Comparison of ENCODE assay signal across 10 cellular contexts in the genomic region with DNA sequence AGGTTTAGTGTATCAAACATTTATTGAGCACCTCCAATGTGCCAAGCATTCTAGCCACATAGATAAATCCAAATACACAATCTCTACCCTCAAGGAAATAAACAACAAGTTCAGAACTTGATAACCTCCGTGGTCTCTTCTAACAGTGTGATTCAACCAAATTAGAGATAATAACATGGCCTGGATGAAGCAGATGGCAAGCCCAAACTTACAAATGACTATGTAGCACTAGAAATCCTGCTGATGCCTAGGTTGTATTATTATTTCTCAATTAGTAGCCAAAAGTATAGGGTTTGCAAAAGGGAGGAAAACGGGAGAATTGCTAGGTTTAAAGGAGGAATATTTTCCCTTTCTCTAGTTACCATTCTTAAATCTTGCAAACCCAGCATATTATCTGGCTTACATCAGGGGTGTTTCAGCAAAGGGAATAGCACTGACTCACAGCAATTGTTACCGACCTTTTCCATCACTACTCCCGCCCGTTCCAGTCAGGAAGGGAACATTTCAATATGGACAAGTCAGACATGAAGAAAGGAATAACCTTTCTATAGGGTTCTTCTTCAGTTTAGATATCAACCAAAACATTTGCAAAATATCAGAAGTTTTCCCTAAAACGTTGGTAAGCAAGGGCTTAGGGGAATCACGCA. TPM values are rescaled to one million over a fixed set of nuclear protein-coding genes. Genes with fewer than 3 reads are reported as not detected.
DNase-seq lines count a peak whose midpoint lies in the region; ATAC-seq, FAIRE-seq and TF ChIP-seq lines count a peak whose summit lies in the region.
"Had no signal": no experiment of that assay in that cellular context is flagged by ENCODE, and none has a peak within 500 bp of the region (broad histone marks: within the 10 kb centered on the region; RNA-seq: fewer than 3 reads in every experiment).

No MANE protein-coding gene starts in this region.

- POLR2A ChIA-PET in HepG2 (lab: Yijun Ruan, JAX) = no interaction called here

- H4K20me1 ChIP-seq in smooth muscle cell (ENCODE audit: low read depth) = no peaks in the 10 kb centered on the region
- no peaks in the 10 kb centered on the region for H4K20me1 ChIP-seq in HepG2 (ENCODE audit: insufficient read depth, low read length)

- ATAC-seq in right cardiac atrium = peak in 1 of 2 donors; percentile 45
- no peak for ATAC-seq in HepG2
- no peak for ATAC-seq in GM21717 (IDR thresholded peaks at IDR 0.05; ENCODE audit: unreplicated experiment)
- ATAC-seq in HG03460 (IDR thresholded peaks at IDR 0.05; ENCODE audit: unreplicated experiment) = no peak
- ATAC-seq: right lobe of liver had no signal

- H3K79me2 ChIP-seq in smooth muscle cell (ENCODE audit: low read depth) = peaks cover 8% of the 10 kb centered on the region
- no peaks in the 10 kb centered on the region for H3K79me2 ChIP-seq in HepG2 (ENCODE audit: insufficient read depth, low read length)

- H3K4me1 ChIP-seq in adipocyte (ENCODE audit: control insufficient read depth, insufficient read depth, low read length) = peaks cover 37% of the 10 kb centered on the region
- H3K4me1 ChIP-seq in right cardiac atrium (ENCODE audit: control insufficient read depth, insufficient read depth, low read length) = no peaks in the 10 kb centered on the region
- peaks cover 11% of the 10 kb centered on the region for H3K4me1 ChIP-seq in smooth muscle cell (ENCODE audit: low read depth)
- H3K4me1 ChIP-seq in HepG2 (ENCODE audit: insufficient read depth, low read length) = no peaks in the 10 kb centered on the region

- CTCF ChIA-PET in HepG2 (lab: Yijun Ruan, JAX; ENCODE audit: low intra/inter-chr PET ratio, low total read pairs) = no interaction called here

- H3K4me2 ChIP-seq in smooth muscle cell (peak overlapping the region; percentile 98), HepG2 (ENCODE audit: low read depth, low read length) (no peak overlapping the region)

- FAIRE-seq in H54 (lab: Jason Lieb, UNC) = peak; percentile 36
- no peak for FAIRE-seq in HepG2 (lab: Jason Lieb, UNC)

- H3K9me3 ChIP-seq in adipocyte (ENCODE audit: control insufficient read depth, low read length) = no peaks in the 10 kb centered on the region
- no peaks in the 10 kb centered on the region for H3K9me3 ChIP-seq in right cardiac atrium (ENCODE audit: control insufficient read depth, low read length)
- no peaks in the 10 kb centered on the region for H3K9me3 ChIP-seq in smooth muscle cell (replicated peaks; ENCODE audit: low read depth)
- H3K9me3 ChIP-seq in HepG2 (ENCODE audit: low read length) = no peaks in the 10 kb centered on the region
- H3K9me3 ChIP-seq: right lobe of liver had no signal

- TF ChIP-seq RAD21 in HepG2 (CRISPR knock-in tag; IDR thresholded peaks at IDR 0.05) = no peak

- H3F3A ChIP-seq in smooth muscle cell (ENCODE audit: low read depth) = no peaks in the 10 kb centered on the region

- H3K9ac ChIP-seq in adipocyte (ENCODE audit: low read length) = no peak overlapping the region
- H3K9ac ChIP-seq in smooth muscle cell (ENCODE audit: low read depth) = no peak overlapping the region
- H3K9ac ChIP-seq in HepG2 (ENCODE audit: insufficient read depth, low read depth, low read length) = no peak overlapping the region

- no peak for TF ChIP-seq EP300 in HepG2 (IDR thresholded peaks at IDR 0.05; ENCODE audit: low read depth in 2 of 2, low read length in 2 of 2)
- TF ChIP-seq EP300 in HepG2 (CRISPR knock-in tag; IDR thresholded peaks at IDR 0.05; ENCODE audit: borderline replicate concordance) = no peak

- in situ Hi-C loops in HepG2 (cut with HindIII; ENCODE audit: extremely low pct_ligation_motif_present, low pct_unique_long_range_greater_than_20kb) = no loop called here

- H3K27ac ChIP-seq in right cardiac atrium (ENCODE audit: low read length) = no peak overlapping the region
- no peak overlapping the region for H3K27ac ChIP-seq in smooth muscle cell (ENCODE audit: low read depth)
- no peak overlapping the region for H3K27ac ChIP-seq in HepG2 (ENCODE audit: extremely low read length, insufficient read depth, low read length)
- H3K27ac ChIP-seq: right lobe of liver had no signal

- WGBS in right cardiac atrium = 44% methylated on average over 7 of the region's 7 CpGs
- WGBS in smooth muscle cell (ENCODE audit: low lambda C conversion rate) = 42% methylated on average over 7 of the region's 7 CpGs
- whole genome bisulfite sequencing in HepG2 (ENCODE audit: low lambda C conversion rate) = 5% methylated on average over 7 of the region's 7 CpGs

- TF ChIP-seq POLR2A in H54 (IDR thresholded peaks at IDR 0.05; ENCODE audit: low read depth, low read length) (no peak), HepG2 (IDR thresholded peaks at IDR 0.05; ENCODE audit: insufficient read depth in 1 of 2, low read depth in 2 of 2, low read length in 2 of 2) (no peak)

- DNase-seq in H54 (ENCODE audit: insufficient read length, low spot score) = no peak
- peak; percentile 79 for DNase-seq in adipocyte (ENCODE audit: low read depth)
- DNase-seq in right cardiac atrium = no peak
- no peak for DNase-seq in smooth muscle cell (lab: John Stamatoyannopoulos, UW; ENCODE audit: unreplicated experiment)
- DNase-seq in GDM1 (lab: John Stamatoyannopoulos, UW) = no peak
- no peak for DNase-seq in HepG2 (ENCODE audit: low spot score)
- DNase-seq: activated CD8-positive, alpha-beta memory T cell treated with anti-CD3 and anti-CD28 coated beads, Interleukin-2, amount 50 U/mL, for 4 hours; right lobe of liver had no signal

- BruUV-seq in HepG2 (replicated peaks; lab: Mats Ljungman, UMichigan) = no TSS peak

- H3K4me3 ChIP-seq in adipocyte (ENCODE audit: low read length) = peak overlapping the region; percentile 6
- peak overlapping the region; percentile 74 for H3K4me3 ChIP-seq in right cardiac atrium (ENCODE audit: low read length)
- peak overlapping the region; percentile 79 for H3K4me3 ChIP-seq in smooth muscle cell
- H3K4me3 ChIP-seq in HepG2 (replicated peaks in 1 of 3; ENCODE audit: insufficient read depth in 1 of 3, low read depth in 2 of 3, low read length in 3 of 3) = no peak overlapping the region
- H3K4me3 ChIP-seq: right lobe of liver had no signal

- H3K27me3 ChIP-seq in adipocyte (replicated peaks; ENCODE audit: control insufficient read depth, insufficient read depth, low read length) (peaks cover 7% of the 10 kb centered on the region), right cardiac atrium (ENCODE audit: control insufficient read depth, insufficient read depth) (no peaks in the 10 kb centered on the region), smooth muscle cell (ENCODE audit: low read depth) (no peaks in the 10 kb centered on the region), HepG2 (ENCODE audit: control insufficient read depth in 1 of 2, insufficient read depth in 2 of 2, low read length in 2 of 2) (peaks cover 0 to 23% of the 10 kb centered on the region in 2 experiments; a peak in 3 of 5 replicates)

- H3K36me3 ChIP-seq in adipocyte (ENCODE audit: control insufficient read depth, insufficient read depth, low read length, severe bottlenecking) (no peaks in the 10 kb centered on the region), smooth muscle cell (ENCODE audit: low read depth) (no peaks in the 10 kb centered on the region), HepG2 (replicated peaks in 1 of 2; ENCODE audit: control insufficient read depth in 1 of 2, insufficient read depth in 2 of 2, low read length in 2 of 2) (no peaks in the 10 kb centered on the region)
- H3K36me3 ChIP-seq: right lobe of liver had no signal

- H2AFZ ChIP-seq in smooth muscle cell (ENCODE audit: low read depth) (no peak overlapping the region), HepG2 (ENCODE audit: low read length) (no peak overlapping the region)

- no peak for TF ChIP-seq CTCF in smooth muscle cell (IDR thresholded peaks at IDR 0.05; ENCODE audit: borderline replicate concordance, insufficient read depth, poor library complexity, severe bottlenecking)
- no peak for TF ChIP-seq CTCF in HepG2 (CRISPR knock-in tag; IDR thresholded peaks at IDR 0.05)

- intact Hi-C loops in right cardiac atrium (cut with DNase I) (loop anchor here in 2 of 4 donors (5.0 to 10.0 kb wide), 2 partner anchors 50 to 53 kb away; no protein-coding TSS in a partner anchor), HepG2 (cut with micrococcal nuclease; ENCODE audit: unreplicated experiment) (no loop called here)

RNA-seq across cellular contexts. Expression of a gene that starts 2.3 kb away (rescaled TPM):
- total RNA-seq in right cardiac atrium = 10 to 100 TPM; 40.9 to 95.1 (median 54.3) TPM
- polyA plus RNA-seq in right cardiac atrium = 23.2 TPM
- 121 and 124 TPM in 2 replicates for total RNA-seq in smooth muscle cell
- 63.8 and 65.5 TPM in 2 replicates for polyA plus RNA-seq in smooth muscle cell
- total RNA-seq in HepG2 (2016; rRNA removed; fragmentation: Illumina TruSeq; extraction: Trizol) = 0.15 TPM in 1 of 2 replicates, not detected in the other
- total RNA-seq in HepG2 (2016; cell fraction: cytosol; rRNA removed; fragmentation: Illumina TruSeq; extraction: Trizol; ENCODE audit: low read depth) = not detected in 2 replicates
- total RNA-seq in HepG2 (2016; cell fraction: insoluble cytoplasmic fraction; rRNA removed; fragmentation: Illumina TruSeq; extraction: Trizol) = 0.03 and 0.13 TPM in 2 replicates
- total RNA-seq in HepG2 (2016; cell fraction: membrane; rRNA removed; fragmentation: Illumina TruSeq; extraction: Trizol) = not detected in 2 replicates
- total RNA-seq in HepG2 (2016; cell fraction: nucleus; rRNA removed; fragmentation: Illumina TruSeq; extraction: Trizol) = not detected in 2 replicates
- 0.03 and 0.08 TPM in 2 replicates for polyA plus RNA-seq in HepG2 (2011; rRNA removed)
- polyA plus RNA-seq in HepG2 (2011; cell fraction: cytosol; rRNA removed) = 0.01 TPM in 1 of 2 replicates, not detected in the other
- polyA plus RNA-seq in HepG2 (2011; cell fraction: nucleus; rRNA removed) = 0.03 and 0.16 TPM in 2 replicates
- polyA plus RNA-seq in HepG2 (2012) = not detected in 2 replicates
- polyA plus RNA-seq in HepG2 (2016; cell fraction: cytosol; fragmentation: Illumina TruSeq; extraction: Trizol; ENCODE audit: low read depth) = not detected in 2 replicates
- 0.04 TPM in 1 of 2 replicates, not detected in the other for polyA plus RNA-seq in HepG2 (2016; cell fraction: insoluble cytoplasmic fraction; fragmentation: Illumina TruSeq; extraction: Trizol; ENCODE audit: low read depth)
- polyA plus RNA-seq in HepG2 (2016; cell fraction: membrane; fragmentation: Illumina TruSeq; extraction: Trizol; ENCODE audit: low read depth) = 0.07 TPM in 1 of 2 replicates, not detected in the other
- polyA plus RNA-seq in HepG2 (2016; cell fraction: nucleus; fragmentation: Illumina TruSeq; extraction: Trizol; ENCODE audit: insufficient read depth, low read depth) = not detected in 2 replicates
- polyA minus RNA-seq in HepG2 (2011; rRNA and poly(A)+ RNA removed; ENCODE audit: low replicate concordance) = 2.1 TPM in 1 of 2 replicates, not detected in the other
- not detected in 2 replicates for polyA minus RNA-seq in HepG2 (2011; cell fraction: cytosol; rRNA and poly(A)+ RNA removed)
- 0.12 and 0.26 TPM in 2 replicates for polyA minus RNA-seq in HepG2 (2011; cell fraction: nucleus; rRNA and poly(A)+ RNA removed)

Comparison
In these comparisons a context has a peak if more than half of its experiments do, and no peak if none do; other contexts are left out.
1. H3K4me3 ChIP-seq: peak in adipocyte (single experiment), right cardiac atrium (single experiment) and smooth muscle cell (single experiment); none in HepG2 (0 of 3).
2. RNA of a gene that starts 2.3 kb away (total RNA-seq): 121 to 124 TPM in smooth muscle cell and 40.9 to 95.1 TPM in right cardiac atrium; 0.03 to 0.15 TPM in HepG2; every median in the first group is over 10 times any median in the second.